In the genomic region with DNA sequence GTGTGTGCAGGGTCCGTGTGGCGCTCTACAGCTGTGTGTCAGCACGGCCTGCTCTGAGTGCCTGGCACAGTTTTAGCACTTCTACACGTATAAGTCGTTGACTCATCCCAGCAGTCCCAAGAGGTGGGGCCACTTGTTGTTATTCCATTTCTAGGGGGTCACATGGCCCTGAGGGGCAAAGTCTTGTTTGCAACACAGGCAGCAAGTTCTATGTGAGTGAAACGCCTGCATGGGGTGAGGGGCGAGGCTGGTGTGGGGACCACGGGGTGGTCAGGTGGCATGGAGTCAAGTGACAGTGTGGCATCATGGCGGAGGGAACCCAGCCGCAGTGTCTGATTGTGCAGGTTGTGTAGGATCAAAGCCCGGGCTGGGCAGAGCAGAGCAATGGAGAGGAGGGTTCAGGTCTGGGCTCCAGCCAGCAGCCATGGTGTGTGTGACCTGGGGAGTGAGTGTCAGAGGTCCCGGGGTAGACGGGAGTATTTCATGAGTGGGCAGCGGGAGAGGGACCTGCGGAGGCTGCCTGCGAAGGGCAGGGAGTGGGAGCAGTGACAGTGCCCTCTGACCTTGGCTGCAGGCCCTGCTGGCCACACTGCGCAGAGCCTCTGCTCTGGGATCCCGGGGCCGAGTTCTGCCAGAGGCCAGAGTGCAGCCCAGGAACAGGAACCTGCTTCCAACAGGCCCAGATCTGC, we compare ENCODE assay signal across 1 cellular context.
A peak's percentile ranks its signal among the peaks of the same experiment; 100 is the strongest.
TF ChIP-seq lines count a peak whose summit lies in the region.

No MANE protein-coding gene starts in this region.

TF ChIP-seq in HepG2, 621 proteins besides CTCF, POLR2A, EP300 and RAD21 (continued from another document and continues in another):
- TF ChIP-seq, protein P1, sequence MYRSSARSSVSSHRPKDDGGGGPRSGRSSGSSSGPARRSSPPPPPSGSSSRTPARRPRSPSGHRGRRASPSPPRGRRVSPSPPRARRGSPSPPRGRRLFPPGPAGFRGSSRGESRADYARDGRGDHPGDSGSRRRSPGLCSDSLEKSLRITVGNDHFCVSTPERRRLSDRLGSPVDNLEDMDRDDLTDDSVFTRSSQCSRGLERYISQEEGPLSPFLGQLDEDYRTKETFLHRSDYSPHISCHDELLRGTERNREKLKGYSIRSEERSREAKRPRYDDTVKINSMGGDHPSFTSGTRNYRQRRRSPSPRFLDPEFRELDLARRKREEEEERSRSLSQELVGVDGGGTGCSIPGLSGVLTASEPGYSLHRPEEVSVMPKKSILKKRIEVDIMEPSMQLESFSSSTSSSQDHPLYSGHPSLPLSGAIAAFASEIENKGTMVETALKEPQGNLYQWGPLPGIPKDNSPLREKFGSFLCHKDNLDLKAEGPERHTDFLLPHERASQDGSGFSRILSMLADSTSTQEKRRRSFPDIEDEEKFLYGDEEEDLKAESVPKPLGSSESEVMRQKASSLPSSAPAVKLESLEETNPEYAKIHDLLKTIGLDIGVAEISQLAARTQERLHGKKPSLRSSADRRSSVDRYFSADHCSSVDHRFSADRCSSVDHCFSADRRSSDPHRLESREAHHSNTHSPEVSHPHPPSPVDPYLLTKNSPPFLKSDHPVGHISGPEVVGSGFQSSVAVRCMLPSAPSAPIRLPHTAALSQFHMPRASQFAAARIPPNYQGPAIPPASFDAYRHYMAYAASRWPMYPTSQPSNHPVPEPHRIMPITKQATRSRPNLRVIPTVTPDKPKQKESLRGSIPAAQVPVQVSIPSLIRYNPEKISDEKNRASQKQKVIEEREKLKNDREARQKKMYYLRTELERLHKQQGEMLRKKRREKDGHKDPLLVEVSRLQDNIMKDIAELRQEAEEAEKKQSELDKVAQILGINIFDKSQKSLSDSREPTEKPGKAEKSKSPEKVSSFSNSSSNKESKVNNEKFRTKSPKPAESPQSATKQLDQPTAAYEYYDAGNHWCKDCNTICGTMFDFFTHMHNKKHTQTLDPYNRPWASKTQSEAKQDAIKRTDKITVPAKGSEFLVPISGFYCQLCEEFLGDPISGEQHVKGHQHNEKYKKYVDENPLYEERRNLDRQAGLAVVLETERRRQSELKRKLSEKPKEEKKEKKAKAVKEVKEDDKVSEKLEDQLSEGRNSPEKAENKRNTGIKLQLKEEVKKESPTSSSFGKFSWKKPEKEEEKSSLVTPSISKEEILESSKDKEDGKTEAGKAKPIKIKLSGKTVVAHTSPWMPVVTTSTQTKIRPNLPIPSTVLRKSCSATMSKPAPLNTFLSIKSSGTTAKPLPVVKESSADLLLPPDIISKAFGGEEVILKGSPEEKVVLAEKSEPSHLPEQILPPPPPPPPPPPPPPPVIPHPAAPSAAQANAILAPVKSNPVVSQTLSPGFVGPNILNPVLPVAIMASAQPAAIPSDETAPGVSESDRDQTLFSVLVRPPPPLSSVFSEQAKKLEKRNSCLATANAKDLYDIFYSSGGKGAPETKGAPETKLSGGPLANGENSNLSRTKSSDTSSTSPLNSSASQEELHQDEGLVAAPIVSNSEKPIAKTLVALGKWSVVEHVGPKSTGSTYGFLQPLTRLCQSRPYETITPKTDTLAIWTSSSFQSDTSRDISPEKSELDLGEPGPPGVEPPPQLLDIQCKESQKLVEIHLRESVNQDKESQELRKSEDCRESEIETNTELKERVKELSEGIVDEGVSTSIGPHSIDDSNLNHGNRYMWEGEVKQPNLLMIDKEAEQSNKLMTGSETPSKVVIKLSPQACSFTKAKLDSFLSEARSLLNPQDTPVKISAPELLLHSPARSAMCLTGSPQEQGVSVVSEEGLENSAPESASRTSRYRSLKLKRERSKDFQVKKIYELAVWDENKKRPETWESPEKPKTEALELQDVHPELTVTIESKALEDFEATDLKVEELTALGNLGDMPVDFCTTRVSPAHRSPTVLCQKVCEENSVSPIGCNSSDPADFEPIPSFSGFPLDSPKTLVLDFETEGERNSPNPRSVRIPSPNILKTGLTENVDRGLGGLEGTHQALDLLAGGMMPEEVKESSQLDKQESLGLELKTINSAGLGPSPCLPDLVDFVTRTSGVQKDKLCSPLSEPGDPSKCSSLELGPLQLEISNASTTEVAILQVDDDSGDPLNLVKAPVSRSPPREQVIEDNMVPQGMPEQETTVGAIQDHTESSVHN (CRISPR knock-in tag; IDR thresholded peaks at IDR 0.05), result no peak
- peak; percentile 82; the same call in 1 of the 2 replicates for TF ChIP-seq ZNF572 (CRISPR knock-in tag; IDR thresholded peaks at IDR 0.05)
- TF ChIP-seq ZSCAN9 (CRISPR knock-in tag; IDR thresholded peaks at IDR 0.05; ENCODE audit: borderline replicate concordance), result peak; percentile 51; the same call in 1 of the 2 replicates
- peak; percentile 66; the same call in 1 of the 2 replicates for TF ChIP-seq TFDP1 (CRISPR knock-in tag; IDR thresholded peaks at IDR 0.05; ENCODE audit: borderline replicate concordance)
- peak; percentile 1; the same call in 1 of the 2 replicates for TF ChIP-seq HOXA5 (CRISPR knock-in tag; IDR thresholded peaks at IDR 0.05)
- TF ChIP-seq NR2F6 (IDR thresholded peaks at IDR 0.05), result peak; percentile 60
- peak; percentile 1 for TF ChIP-seq NR2F6 (CRISPR knock-in tag; IDR thresholded peaks at IDR 0.05)
- TF ChIP-seq ZNF234 (CRISPR knock-in tag; conservative IDR thresholded peaks at IDR 0.05), result no peak
- peak; percentile 20; the same call in 1 of the 2 replicates for TF ChIP-seq KDM5B (CRISPR knock-in tag; IDR thresholded peaks at IDR 0.05; ENCODE audit: borderline replicate concordance)
- no peak for TF ChIP-seq KLF15 (CRISPR knock-in tag; IDR thresholded peaks at IDR 0.05; ENCODE audit: borderline replicate concordance)
- TF ChIP-seq NR2F1 (CRISPR knock-in tag; IDR thresholded peaks at IDR 0.05), result peak in 1 of 2 experiments; percentile 16; a peak in 1 of 4 replicates
- peak; percentile 53; the same call in 1 of the 2 replicates for TF ChIP-seq ZSCAN21 (CRISPR knock-in tag; IDR thresholded peaks at IDR 0.05; ENCODE audit: borderline replicate concordance)
- TF ChIP-seq ZNF510 (CRISPR knock-in tag; IDR thresholded peaks at IDR 0.05; ENCODE audit: low read depth), result 0 out of 2 replicates have a peak, but pooled peaks have one; percentile 12
- no peak; the same call in 1 of the 2 replicates for TF ChIP-seq ZFP82 (CRISPR knock-in tag; IDR thresholded peaks at IDR 0.05; ENCODE audit: borderline replicate concordance)
- TF ChIP-seq ZNF616 (CRISPR knock-in tag; IDR thresholded peaks at IDR 0.05; ENCODE audit: low read depth), result peak; percentile 56; the same call in 1 of the 2 replicates
- no peak for TF ChIP-seq IKZF4 (CRISPR knock-in tag; IDR thresholded peaks at IDR 0.05; ENCODE audit: borderline replicate concordance, low read depth, not compliant biosample characterization)
- 0 out of 2 replicates have a peak, but pooled peaks have one; percentile 24 for TF ChIP-seq ZMYM2 (CRISPR knock-in tag; IDR thresholded peaks at IDR 0.05)
- TF ChIP-seq FOSL1 (CRISPR knock-in tag; IDR thresholded peaks at IDR 0.05; ENCODE audit: borderline replicate concordance), result 0 out of 2 replicates have a peak, but pooled peaks have one; percentile 32
- TF ChIP-seq, protein P2, sequence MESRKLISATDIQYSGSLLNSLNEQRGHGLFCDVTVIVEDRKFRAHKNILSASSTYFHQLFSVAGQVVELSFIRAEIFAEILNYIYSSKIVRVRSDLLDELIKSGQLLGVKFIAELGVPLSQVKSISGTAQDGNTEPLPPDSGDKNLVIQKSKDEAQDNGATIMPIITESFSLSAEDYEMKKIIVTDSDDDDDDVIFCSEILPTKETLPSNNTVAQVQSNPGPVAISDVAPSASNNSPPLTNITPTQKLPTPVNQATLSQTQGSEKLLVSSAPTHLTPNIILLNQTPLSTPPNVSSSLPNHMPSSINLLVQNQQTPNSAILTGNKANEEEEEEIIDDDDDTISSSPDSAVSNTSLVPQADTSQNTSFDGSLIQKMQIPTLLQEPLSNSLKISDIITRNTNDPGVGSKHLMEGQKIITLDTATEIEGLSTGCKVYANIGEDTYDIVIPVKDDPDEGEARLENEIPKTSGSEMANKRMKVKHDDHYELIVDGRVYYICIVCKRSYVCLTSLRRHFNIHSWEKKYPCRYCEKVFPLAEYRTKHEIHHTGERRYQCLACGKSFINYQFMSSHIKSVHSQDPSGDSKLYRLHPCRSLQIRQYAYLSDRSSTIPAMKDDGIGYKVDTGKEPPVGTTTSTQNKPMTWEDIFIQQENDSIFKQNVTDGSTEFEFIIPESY (CRISPR knock-in tag; IDR thresholded peaks at IDR 0.05), result peak; percentile 43; the same call in 1 of the 2 replicates
- TF ChIP-seq MAZ (IDR thresholded peaks at IDR 0.05; ENCODE audit: borderline replicate concordance, low read depth, low read length), result peak; percentile 47; the same call in 1 of the 2 replicates
- no peak for TF ChIP-seq MAZ (CRISPR knock-in tag; IDR thresholded peaks at IDR 0.05; ENCODE audit: low read depth)
- 0 out of 2 replicates have a peak, but pooled peaks have one; percentile 40 for TF ChIP-seq ZZZ3 (CRISPR knock-in tag; IDR thresholded peaks at IDR 0.05; ENCODE audit: borderline replicate concordance)
- no peak for TF ChIP-seq ZNF580 (CRISPR knock-in tag; IDR thresholded peaks at IDR 0.05; ENCODE audit: borderline replicate concordance, low read depth)
- TF ChIP-seq ZFYVE20 (CRISPR knock-in tag; IDR thresholded peaks at IDR 0.05; ENCODE audit: borderline replicate concordance, low read depth), result 0 out of 2 replicates have a peak, but pooled peaks have one; percentile 52
- TF ChIP-seq FOXP1 (IDR thresholded peaks at IDR 0.05), result no peak
- peak; percentile 61; the same call in 1 of the 2 replicates for TF ChIP-seq FOXP1 (CRISPR knock-in tag; IDR thresholded peaks at IDR 0.05)
- no peak for TF ChIP-seq ZEB1 (IDR thresholded peaks at IDR 0.05; ENCODE audit: insufficient replicate concordance, low read depth)
- no peak for TF ChIP-seq NONO (IDR thresholded peaks at IDR 0.05)
- peak; percentile 49; the same call in 1 of the 2 replicates for TF ChIP-seq NONO (CRISPR knock-in tag; conservative IDR thresholded peaks at IDR 0.05)
- TF ChIP-seq HNF4A (CRISPR knock-in tag; IDR thresholded peaks at IDR 0.05), result peak; percentile 98
- TF ChIP-seq ZNF766 (CRISPR knock-in tag; IDR thresholded peaks at IDR 0.05; ENCODE audit: borderline replicate concordance), result peak; percentile 79; the same call in 1 of the 2 replicates
- TF ChIP-seq THAP11 (CRISPR knock-in tag; IDR thresholded peaks at IDR 0.05), result peak; percentile 63
- TF ChIP-seq ZFY (CRISPR knock-in tag; IDR thresholded peaks at IDR 0.05), result peak; percentile 70
- TF ChIP-seq SP5 (CRISPR knock-in tag; IDR thresholded peaks at IDR 0.05; ENCODE audit: borderline replicate concordance, low read depth), result peak; percentile 58; the same call in 1 of the 2 replicates
- TF ChIP-seq, protein P3, sequence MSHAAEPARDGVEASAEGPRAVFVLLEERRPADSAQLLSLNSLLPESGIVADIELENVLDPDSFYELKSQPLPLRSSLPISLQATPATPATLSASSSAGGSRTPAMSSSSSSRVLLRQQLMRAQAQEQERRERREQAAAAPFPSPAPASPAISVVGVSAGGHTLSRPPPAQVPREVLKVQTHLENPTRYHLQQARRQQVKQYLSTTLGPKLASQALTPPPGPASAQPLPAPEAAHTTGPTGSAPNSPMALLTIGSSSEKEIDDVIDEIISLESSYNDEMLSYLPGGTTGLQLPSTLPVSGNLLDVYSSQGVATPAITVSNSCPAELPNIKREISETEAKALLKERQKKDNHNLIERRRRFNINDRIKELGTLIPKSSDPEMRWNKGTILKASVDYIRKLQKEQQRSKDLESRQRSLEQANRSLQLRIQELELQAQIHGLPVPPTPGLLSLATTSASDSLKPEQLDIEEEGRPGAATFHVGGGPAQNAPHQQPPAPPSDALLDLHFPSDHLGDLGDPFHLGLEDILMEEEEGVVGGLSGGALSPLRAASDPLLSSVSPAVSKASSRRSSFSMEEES (CRISPR knock-in tag; IDR thresholded peaks at IDR 0.05), result peak; percentile 99
- TF ChIP-seq TBX2 (CRISPR knock-in tag; IDR thresholded peaks at IDR 0.05; ENCODE audit: borderline replicate concordance), result peak; percentile 83
- TF ChIP-seq KDM2A (CRISPR knock-in tag; IDR thresholded peaks at IDR 0.05; ENCODE audit: borderline replicate concordance, low read depth), result peak; percentile 66; the same call in 1 of the 2 replicates
- peak; percentile 61 for TF ChIP-seq POLR2G (IDR thresholded peaks at IDR 0.05; ENCODE audit: low read depth, low read length)
- TF ChIP-seq, protein P4, sequence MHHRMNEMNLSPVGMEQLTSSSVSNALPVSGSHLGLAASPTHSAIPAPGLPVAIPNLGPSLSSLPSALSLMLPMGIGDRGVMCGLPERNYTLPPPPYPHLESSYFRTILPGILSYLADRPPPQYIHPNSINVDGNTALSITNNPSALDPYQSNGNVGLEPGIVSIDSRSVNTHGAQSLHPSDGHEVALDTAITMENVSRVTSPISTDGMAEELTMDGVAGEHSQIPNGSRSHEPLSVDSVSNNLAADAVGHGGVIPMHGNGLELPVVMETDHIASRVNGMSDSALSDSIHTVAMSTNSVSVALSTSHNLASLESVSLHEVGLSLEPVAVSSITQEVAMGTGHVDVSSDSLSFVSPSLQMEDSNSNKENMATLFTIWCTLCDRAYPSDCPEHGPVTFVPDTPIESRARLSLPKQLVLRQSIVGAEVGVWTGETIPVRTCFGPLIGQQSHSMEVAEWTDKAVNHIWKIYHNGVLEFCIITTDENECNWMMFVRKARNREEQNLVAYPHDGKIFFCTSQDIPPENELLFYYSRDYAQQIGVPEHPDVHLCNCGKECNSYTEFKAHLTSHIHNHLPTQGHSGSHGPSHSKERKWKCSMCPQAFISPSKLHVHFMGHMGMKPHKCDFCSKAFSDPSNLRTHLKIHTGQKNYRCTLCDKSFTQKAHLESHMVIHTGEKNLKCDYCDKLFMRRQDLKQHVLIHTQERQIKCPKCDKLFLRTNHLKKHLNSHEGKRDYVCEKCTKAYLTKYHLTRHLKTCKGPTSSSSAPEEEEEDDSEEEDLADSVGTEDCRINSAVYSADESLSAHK (CRISPR knock-in tag; IDR thresholded peaks at IDR 0.05; ENCODE audit: borderline replicate concordance), result no peak
- TF ChIP-seq ATM (IDR thresholded peaks at IDR 0.05; ENCODE audit: borderline replicate concordance), result no peak
- TF ChIP-seq HDAC2 (CRISPR knock-in tag; IDR thresholded peaks at IDR 0.05), result peak; percentile 83
- peak; percentile 61 for TF ChIP-seq THRA (CRISPR knock-in tag; IDR thresholded peaks at IDR 0.05; ENCODE audit: borderline replicate concordance)
